ENCODE assay signal across 18 cellular contexts in the genomic region with DNA sequence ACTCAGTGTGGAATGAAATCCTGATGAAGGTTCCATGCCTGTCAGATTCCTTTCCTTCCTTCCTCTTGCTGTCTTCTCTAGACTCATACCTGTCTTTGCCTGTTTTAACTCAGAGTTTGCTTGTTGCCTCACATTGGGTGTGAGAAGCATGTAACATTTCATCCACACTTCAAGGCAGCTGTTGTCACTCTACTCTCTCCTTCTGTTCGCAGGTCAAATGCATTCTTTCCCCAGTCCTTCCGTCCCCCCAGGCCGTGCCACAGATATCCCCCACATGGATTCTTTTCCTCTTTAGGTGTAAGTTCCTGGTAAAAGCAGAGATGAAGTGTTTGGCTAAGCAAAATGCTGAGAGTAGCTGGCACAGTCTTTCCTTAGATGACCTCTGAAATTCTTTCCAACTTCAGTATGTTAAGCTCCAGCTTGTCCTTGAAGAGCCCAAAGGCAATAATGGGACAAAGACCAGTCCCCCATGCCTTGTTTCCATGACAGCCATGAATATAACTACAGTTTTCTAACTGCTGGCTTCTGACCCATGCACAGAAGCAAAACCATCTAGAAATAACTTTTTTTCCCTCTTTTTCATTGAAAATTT.
DNase-seq lines count a peak whose midpoint lies in the region; ATAC-seq, FAIRE-seq and TF ChIP-seq lines count a peak whose summit lies in the region.
"Had no signal": no experiment of that assay in that cellular context is flagged by ENCODE, and none has a peak within 500 bp of the region (broad histone marks: within the 10 kb centered on the region; RNA-seq: fewer than 3 reads in every experiment).

No MANE protein-coding gene starts in this region.

- H3K36me3 ChIP-seq in astrocyte (ENCODE audit: insufficient read depth, low read length) = no peaks in the 10 kb centered on the region
- H3K36me3 ChIP-seq in heart right ventricle = no peaks in the 10 kb centered on the region
- H3K36me3 ChIP-seq in tibial artery = no peaks in the 10 kb centered on the region

- H3K4me3 Mint-ChIP-seq in astrocyte (ENCODE audit: unreplicated experiment) = no peak overlapping the region
- no peak overlapping the region for H3K4me3 Mint-ChIP-seq in H9
- H3K4me3 Mint-ChIP-seq: B cell; CD4-positive, alpha-beta T cell; HFFc6; IgD-negative memory B cell had no signal

- intact Hi-C loops in heart right ventricle (cut with DNase I) = no loop called here
- intact Hi-C loops in right cardiac atrium (cut with DNase I) = no loop called here
- intact Hi-C loops in tibial artery (cut with DNase I; ENCODE audit: low total_unique reads) = no loop called here

- H3K4me3 ChIP-seq in astrocyte (ENCODE audit: insufficient read depth, low read depth, low read length) (no peak overlapping the region), heart right ventricle (no peak overlapping the region), right cardiac atrium (ENCODE audit: low read length) (no peak overlapping the region), tibial artery (no peak overlapping the region)
- H3K4me3 ChIP-seq: GM12878 had no signal

- no peak overlapping the region for H2BK15ac ChIP-seq in H9 (ENCODE audit: low read depth, low read length)

- H3K23me2 ChIP-seq in H9 (ENCODE audit: insufficient read length, low read depth, low read length, poor library complexity, severe bottlenecking) = no peaks in the 10 kb centered on the region

- H4K8ac ChIP-seq in H9 (replicated peaks; ENCODE audit: insufficient read length, low read depth, low read length) = no peak overlapping the region

- ATAC-seq in heart right ventricle = peak; percentile 41 to 85 (median 66)
- peak; percentile 79 to 81 for ATAC-seq in right cardiac atrium
- ATAC-seq in HG03045 (IDR thresholded peaks at IDR 0.05; ENCODE audit: unreplicated experiment) = no peak
- no peak for ATAC-seq in HG02642 (IDR thresholded peaks at IDR 0.05; ENCODE audit: poor library complexity, unreplicated experiment)
- ATAC-seq: GM12878 had no signal

- H4K5ac ChIP-seq in H9 (ENCODE audit: insufficient read length, low read depth, low read length) = no peak overlapping the region

- FAIRE-seq in astrocyte (lab: Jason Lieb, UNC) = peak; percentile 29
- FAIRE-seq: A204.1, GM12878, H1 had no signal

- peaks cover 4% of the 10 kb centered on the region for H3K4me1 ChIP-seq in astrocyte (ENCODE audit: insufficient read depth, low read length)
- peaks cover 0 to 7% (median 0%) of the 10 kb centered on the region in 9 donors for H3K4me1 ChIP-seq in heart right ventricle
- peaks cover 5% of the 10 kb centered on the region for H3K4me1 ChIP-seq in right cardiac atrium (ENCODE audit: control insufficient read depth, insufficient read depth, low read length)
- H3K4me1 ChIP-seq in H9 (ENCODE audit: insufficient read depth, low read length) = peaks cover 5% of the 10 kb centered on the region; the same call in 1 of the 2 replicates
- no peaks in the 10 kb centered on the region for H3K4me1 ChIP-seq in tibial artery

- H3K79me2 ChIP-seq in astrocyte (ENCODE audit: insufficient read depth, low read length) (no peaks in the 10 kb centered on the region), H9 (ENCODE audit: insufficient read depth, low read length) (no peaks in the 10 kb centered on the region)

- no peaks in the 10 kb centered on the region for H3K79me1 ChIP-seq in H9 (ENCODE audit: insufficient read depth, low read depth, low read length, poor library complexity, severe bottlenecking)

- no peak overlapping the region for H4K91ac ChIP-seq in H9 (ENCODE audit: insufficient read length, low read depth, low read length)

- H2BK5ac ChIP-seq in H9 (ENCODE audit: insufficient read length, low read length) = no peak overlapping the region

- peaks cover 12% of the 10 kb centered on the region for H3K27me3 Mint-ChIP-seq in astrocyte (ENCODE audit: low read depth, unreplicated experiment)
- peaks cover 12% of the 10 kb centered on the region for H3K27me3 Mint-ChIP-seq in H9 (ENCODE audit: low read depth)

- no peak overlapping the region for H3K27ac Mint-ChIP-seq in astrocyte (ENCODE audit: unreplicated experiment)
- no peak overlapping the region for H3K27ac Mint-ChIP-seq in H9
- H3K27ac Mint-ChIP-seq: B cell; CD4-positive, alpha-beta T cell; HFFc6; IgD-negative memory B cell had no signal

- H2AK5ac ChIP-seq in H9 (ENCODE audit: insufficient read length, low read length) = no peak overlapping the region

- no peak overlapping the region for H3K4me2 ChIP-seq in astrocyte (ENCODE audit: low read length)
- no peak overlapping the region for H3K4me2 ChIP-seq in H9 (ENCODE audit: insufficient read depth, insufficient read length, low read length)

- H2AFZ ChIP-seq in astrocyte (ENCODE audit: low read depth, low read length) (no peak overlapping the region), H9 (ENCODE audit: low read length) (no peak overlapping the region)

- H3K27ac ChIP-seq in astrocyte (ENCODE audit: low read depth, low read length) (no peak overlapping the region), heart right ventricle (peak overlapping the region in 1 of 10 donors; percentile 4), right cardiac atrium (ENCODE audit: low read length) (peak overlapping the region; percentile 67), H9 (ENCODE audit: insufficient read length, low read depth, low read length) (no peak overlapping the region), tibial artery (no peak overlapping the region)

- peaks cover 6% of the 10 kb centered on the region for H3K36me3 Mint-ChIP-seq in astrocyte (ENCODE audit: low read depth, unreplicated experiment)
- H3K36me3 Mint-ChIP-seq in H9 (ENCODE audit: insufficient read depth in 1 of 3, low read depth in 3 of 3) = no peaks in the 10 kb centered on the region

- no peak overlapping the region for H3K9ac ChIP-seq in astrocyte (ENCODE audit: low read length)
- H3K9ac ChIP-seq in H9 (ENCODE audit: extremely low read depth, insufficient read length, low read length) = no peak overlapping the region

- no peak overlapping the region for H3K14ac ChIP-seq in H9 (ENCODE audit: insufficient read depth, low read length)

- H2BK20ac ChIP-seq in H9 (ENCODE audit: low read depth, low read length, poor library complexity, severe bottlenecking) = no peak overlapping the region

- H3K18ac ChIP-seq in H9 (ENCODE audit: insufficient read length, low read depth, low read length) = no peak overlapping the region

- H4K20me1 ChIP-seq in astrocyte (ENCODE audit: insufficient read depth, low read length) (no peaks in the 10 kb centered on the region), H9 (ENCODE audit: control insufficient read depth, insufficient read depth, insufficient read length) (no peaks in the 10 kb centered on the region)

- no peak overlapping the region for H3K4ac ChIP-seq in H9 (ENCODE audit: low read depth, low read length)

- no peak overlapping the region for H3K23ac ChIP-seq in H9 (ENCODE audit: insufficient read length, low read depth, low read length)

- H3K4me1 Mint-ChIP-seq in astrocyte (ENCODE audit: low read depth, unreplicated experiment) (peaks cover 15% of the 10 kb centered on the region), H9 (peaks cover 6 to 19% of the 10 kb centered on the region in 2 experiments)
- H3K4me1 Mint-ChIP-seq: B cell, IgD-negative memory B cell had no signal

- H2BK12ac ChIP-seq in H9 (ENCODE audit: insufficient read length, low read depth, low read length) = no peak overlapping the region

- H3K9me3 Mint-ChIP-seq in astrocyte (ENCODE audit: unreplicated experiment) = peaks cover 2% of the 10 kb centered on the region
- no peaks in the 10 kb centered on the region; a peak in 1 of 5 replicates for H3K9me3 Mint-ChIP-seq in H9
- H3K9me3 Mint-ChIP-seq: CD4-positive, alpha-beta T cell; HFFc6; IgD-negative memory B cell had no signal

- 41 to 53% methylated on average over 3 of the region's 3 CpGs for WGBS in heart right ventricle, 2 donors
- 50% methylated on average over 3 of the region's 3 CpGs for WGBS in right cardiac atrium
- WGBS in H9 (ENCODE audit: extremely low coverage, insufficient read length, low lambda C conversion rate) = no CpG with 5 or more reads among the region's 3 CpGs

- H3K9me3 ChIP-seq in astrocyte (ENCODE audit: insufficient read depth, low read depth, low read length) (no peaks in the 10 kb centered on the region), heart right ventricle (no peaks in the 10 kb centered on the region), right cardiac atrium (ENCODE audit: control insufficient read depth, low read length) (no peaks in the 10 kb centered on the region), H9 (ENCODE audit: control insufficient read depth, low read depth, low read length) (no peaks in the 10 kb centered on the region), tibial artery (no peaks in the 10 kb centered on the region)

- no peaks in the 10 kb centered on the region for H3K27me3 ChIP-seq in astrocyte (ENCODE audit: insufficient read depth, low read length)
- peaks cover 0 to 9% (median 0%) of the 10 kb centered on the region in 7 donors for H3K27me3 ChIP-seq in heart right ventricle
- no peaks in the 10 kb centered on the region for H3K27me3 ChIP-seq in right cardiac atrium (ENCODE audit: control insufficient read depth, insufficient read depth)
- no peaks in the 10 kb centered on the region for H3K27me3 ChIP-seq in H9 (ENCODE audit: insufficient read depth, low read length)
- no peaks in the 10 kb centered on the region for H3K27me3 ChIP-seq in tibial artery

- no peak for TF ChIP-seq CTCF in astrocyte (IDR thresholded peaks at IDR 0.05; ENCODE audit: insufficient read depth, low read depth, low read length)
- no peak for TF ChIP-seq CTCF in heart right ventricle (IDR thresholded peaks at IDR 0.05)
- no peak for TF ChIP-seq CTCF in H9 (conservative IDR thresholded peaks at IDR 0.05)
- TF ChIP-seq CTCF in tibial artery (IDR thresholded peaks at IDR 0.05) = no peak

- no peak overlapping the region for H3K56ac ChIP-seq in H9 (ENCODE audit: insufficient read length, low read depth, low read length)

- DNase-seq in astrocyte (ENCODE audit: low read depth) (no peak), heart right ventricle (no peak), right cardiac atrium (peak in 1 of 3 donors; percentile 46), H9 (no peak), tibial artery (no peak)
- DNase-seq: C1 segment of cervical spinal cord; Calu3; CD4-positive, alpha-beta T cell; DMS 273 treated with DMSO at 0.1 percent for 48 hours; HCEC 1CT; HFFc6 had no signal

- no peak overlapping the region for H2BK120ac ChIP-seq in H9 (ENCODE audit: low read depth, low read length, poor library complexity, severe bottlenecking)

- no peak overlapping the region for H3T11ph ChIP-seq in H9 (ENCODE audit: low read length)

Comparison
In these comparisons a context has a peak if more than half of its experiments do, and no peak if none do; other contexts are left out.
1. ATAC-seq: peak in heart right ventricle (8 of 8) and right cardiac atrium (2 of 2); none in HG03045 (single experiment) and HG02642 (single experiment).